Comparison of ENCODE assay signal across 8 cellular contexts in the genomic region with DNA sequence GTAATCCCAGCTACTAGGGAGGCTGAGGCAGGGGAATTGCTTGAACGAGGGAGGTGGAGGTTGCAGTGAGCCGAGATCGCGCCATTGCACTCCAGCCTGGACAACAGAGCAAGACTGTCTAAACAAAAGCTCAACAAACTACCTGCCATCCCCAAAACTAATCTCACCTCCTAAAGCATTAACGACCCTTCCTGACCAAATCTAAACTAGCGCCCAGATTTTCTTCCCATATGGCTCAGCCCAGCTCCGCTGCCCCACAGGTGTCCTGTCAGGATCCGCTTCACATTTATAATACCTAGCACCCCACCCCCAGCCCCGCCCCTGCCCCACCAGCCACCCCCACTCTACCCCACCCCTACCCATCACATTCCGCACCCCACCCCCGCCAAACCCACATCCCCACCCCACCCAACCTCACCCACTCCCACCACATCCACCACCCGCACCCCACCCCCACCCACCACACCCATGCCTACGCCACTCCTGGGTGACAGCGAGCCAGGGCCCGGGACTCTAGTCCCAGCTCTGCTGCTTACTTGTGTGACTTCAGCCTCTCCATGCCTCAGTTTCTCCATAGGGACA. TPM values are rescaled to one million over a fixed set of nuclear protein-coding genes. Genes with fewer than 3 reads are reported as not detected.
A peak's percentile ranks its signal among the peaks of the same experiment; 100 is the strongest.
DNase-seq lines count a peak whose midpoint lies in the region; ATAC-seq, FAIRE-seq and TF ChIP-seq lines count a peak whose summit lies in the region.

No MANE protein-coding gene starts in this region.

- no peak for TF ChIP-seq POLR2A in esophagus squamous epithelium (IDR thresholded peaks at IDR 0.05)

- peak; percentile 10 for ATAC-seq in HG03139 (IDR thresholded peaks at IDR 0.05; ENCODE audit: unreplicated experiment)

- H2AFZ ChIP-seq in parathyroid adenoma: peak overlapping the region; percentile 94

- intact Hi-C loops in esophagus squamous epithelium (cut with DNase I): no loop called here

- H3K27ac ChIP-seq in esophagus squamous epithelium (peak overlapping the region; percentile 93 to 98 (median 96)), parathyroid adenoma (peak overlapping the region; percentile 92)

- peaks cover 13% of the 10 kb centered on the region for H3K79me2 ChIP-seq in parathyroid adenoma

- H3K36me3 ChIP-seq in esophagus squamous epithelium (peaks cover 0 to 10% (median 0%) of the 10 kb centered on the region in 3 donors), parathyroid adenoma (ENCODE audit: control insufficient read depth, insufficient read depth, low read length) (no peaks in the 10 kb centered on the region)

- peaks cover 21 to 57% (median 23%) of the 10 kb centered on the region in 3 donors for H3K4me1 ChIP-seq in esophagus squamous epithelium
- peaks cover 18% of the 10 kb centered on the region for H3K4me1 ChIP-seq in parathyroid adenoma

- H3K9me3 ChIP-seq in esophagus squamous epithelium (no peaks in the 10 kb centered on the region), parathyroid adenoma (ENCODE audit: control insufficient read depth, low read length) (no peaks in the 10 kb centered on the region)

- DNase-seq in activated CD4-positive, CD25-positive, alpha-beta regulatory T cell (lab: John Stamatoyannopoulos, UW): peak in 3 of 4 experiments; percentile 22 to 55 (median 50)
- DNase-seq in activated CD4-positive, CD25-positive, alpha-beta regulatory T cell treated with anti-CD3 and anti-CD28 coated beads, Interleukin-2, amount 50 U/mL, for 72 hours: no peak
- DNase-seq in activated CD4-positive, alpha-beta T cell treated with anti-CD3 and anti-CD28 coated beads, Interleukin-2, amount 50 U/mL, for 4 hours: peak; percentile 37 to 54
- DNase-seq in esophagus squamous epithelium (lab: John Stamatoyannopoulos, UW) (no peak), amniotic stem cell (lab: John Stamatoyannopoulos, UW) (no peak), frontal cortex (ENCODE audit: low spot score in 2 of 2) (no peak)

- no peak for FAIRE-seq in frontal cortex (lab: Jason Lieb, UNC)

- WGBS in esophagus squamous epithelium, 2 donors: 25 to 31% methylated on average over 8 to 11 of the region's 15 CpGs

- H3K9ac ChIP-seq in parathyroid adenoma: peak overlapping the region; percentile 87

- no peaks in the 10 kb centered on the region for H3K27me3 ChIP-seq in esophagus squamous epithelium
- no peaks in the 10 kb centered on the region for H3K27me3 ChIP-seq in parathyroid adenoma (ENCODE audit: control insufficient read depth, insufficient read depth, low read length)

- TF ChIP-seq CTCF in esophagus squamous epithelium (IDR thresholded peaks at IDR 0.05): no peak
- no peak for TF ChIP-seq CTCF in parathyroid adenoma (IDR thresholded peaks at IDR 0.05)

- H3K4me2 ChIP-seq in parathyroid adenoma (ENCODE audit: low read length): peak overlapping the region; percentile 94

- H3K4me3 ChIP-seq in esophagus squamous epithelium: peak overlapping the region; percentile 79 to 98 (median 88)
- peak overlapping the region; percentile 83 for H3K4me3 ChIP-seq in parathyroid adenoma (ENCODE audit: low read depth, low read length)

RNA-seq across cellular contexts. Expression of gene C19orf12, which starts 0.6 kb away (rescaled TPM):
- total RNA-seq in esophagus squamous epithelium: 10 to 100 TPM; 11.2 to 21.6 (median 18.3) TPM
- total RNA-seq in frontal cortex: 41.2 TPM

RNA-seq across cellular contexts. Expression of gene PLEKHF1, which starts 49.2 kb away (rescaled TPM):
- total RNA-seq in esophagus squamous epithelium (10 to 100 TPM in 3 of 4 donors, 1 to 10 TPM in 1; 4.3 to 20.8 (median 17.1) TPM), frontal cortex (2.0 TPM)

Comparison
In these comparisons a context has a peak if more than half of its experiments do, and no peak if none do; other contexts are left out.
1. DNase-seq: peak in activated CD4-positive, CD25-positive, alpha-beta regulatory T cell (3 of 4) and activated CD4-positive, alpha-beta T cell treated with anti-CD3 and anti-CD28 coated beads, Interleukin-2, amount 50 U/mL, for 4 hours (2 of 2); none in activated CD4-positive, CD25-positive, alpha-beta regulatory T cell treated with anti-CD3 and anti-CD28 coated beads, Interleukin-2, amount 50 U/mL, for 72 hours (single experiment), esophagus squamous epithelium (single experiment), amniotic stem cell (single experiment) and frontal cortex (0 of 2).